30 cellular contexts compared by ENCODE assay signal in genomic region chr12:3364226-3364625, GRCh38.
"Had no signal": no experiment of that assay in that cellular context is flagged by ENCODE, and none has a peak within 500 bp of the region (broad histone marks: within the 10 kb centered on the region; RNA-seq: fewer than 3 reads in every experiment).

No MANE protein-coding gene starts in this region.

- DNase-seq: activated CD4-positive, alpha-beta memory T cell treated with anti-CD3 and anti-CD28 coated beads, Interleukin-2, amount 10 ng/mL, durations not matched to agents 7 days and 5 days; activated CD4-positive, alpha-beta T cell treated with anti-CD3 and anti-CD28 coated beads for 1 hour; activated CD4-positive, alpha-beta T cell treated with anti-CD3 and anti-CD28 coated beads, Interleukin-2, amount 10 ng/mL, durations not matched to agents 7 days and 5 days; activated CD8-positive, alpha-beta memory T cell treated with anti-CD3 and anti-CD28 coated beads, Interleukin-2, amount 50 U/mL, for 48 hours; activated gamma-delta T cell treated with Interleukin-2 at 50 U/mL for 16 hours; activated naive CD4-positive, alpha-beta T cell treated with anti-CD3 and anti-CD28 coated beads, Interleukin-2, amount 50 U/mL, for 16 hours; activated T-cell treated with anti-CD3 and anti-CD28 coated beads, Interleukin-2, amount 50 U/mL, for 24 hours; amniotic stem cell; caudate nucleus; foreskin fibroblast; hypothalamus; kidney glomerular epithelial cell; lower lobe of right lung; mesenchymal stem cell; psoas muscle; sigmoid colon; small intestine; stimulated activated CD4-positive, alpha-beta T cell treated with anti-CD3 and anti-CD28 coated beads, Interleukin-4, amount 100 ng/mL, for 24 hours; T-helper 2 cell; trophoblast cell; uterus had no signal

- H3K4me1 ChIP-seq: psoas muscle had no signal

- H3K27ac Mint-ChIP-seq: activated CD4-positive, alpha-beta memory T cell treated with anti-CD3 and anti-CD28 coated beads, Interleukin-2, amount 10 ng/mL, durations not matched to agents 7 days and 5 days; activated CD4-positive, alpha-beta T cell treated with anti-CD3 and anti-CD28 coated beads, Interleukin-2, amount 10 ng/mL, durations not matched to agents 7 days and 5 days; activated T-cell treated with anti-CD3 and anti-CD28 coated beads, Interleukin-2, amount 50 U/mL, for 24 hours; stimulated activated effector memory CD8-positive, alpha-beta T cell treated with anti-CD3 and anti-CD28 coated beads, Interleukin-12 subunit alpha, Interleukin-12 subunit beta, amount 100 ng/mL, for 72 hours; stimulated activated naive CD8-positive, alpha-beta T cell treated with anti-CD3 and anti-CD28 coated beads, Interleukin-15, Interleukin-2, amounts not matched to agents 100 ng/mL and 50 ng/mL, for 24 hours; WTC11 had no signal

- H3K36me3 Mint-ChIP-seq: stimulated activated effector memory CD8-positive, alpha-beta T cell treated with anti-CD3 and anti-CD28 coated beads, Interleukin-12 subunit alpha, Interleukin-12 subunit beta, amount 100 ng/mL, for 72 hours; WTC11 had no signal

- ATAC-seq: esophagus mucosa; stimulated activated effector memory CD8-positive, alpha-beta T cell treated with anti-CD3 and anti-CD28 coated beads, Interleukin-12 subunit alpha, Interleukin-12 subunit beta, amount 100 ng/mL, for 72 hours; WTC11 had no signal

- H3K27ac ChIP-seq: heart left ventricle, lower lobe of right lung, neutrophil, parathyroid adenoma, psoas muscle, sigmoid colon, thoracic aorta, uterus had no signal

- H3K4me3 Mint-ChIP-seq: activated CD4-positive, alpha-beta memory T cell treated with anti-CD3 and anti-CD28 coated beads, Interleukin-2, amount 10 ng/mL, durations not matched to agents 7 days and 5 days; activated CD4-positive, alpha-beta T cell treated with anti-CD3 and anti-CD28 coated beads, Interleukin-2, amount 10 ng/mL, durations not matched to agents 7 days and 5 days; activated T-cell treated with anti-CD3 and anti-CD28 coated beads, Interleukin-2, amount 50 U/mL, for 24 hours; stimulated activated effector memory CD8-positive, alpha-beta T cell treated with anti-CD3 and anti-CD28 coated beads, Interleukin-12 subunit alpha, Interleukin-12 subunit beta, amount 100 ng/mL, for 72 hours; stimulated activated naive CD8-positive, alpha-beta T cell treated with anti-CD3 and anti-CD28 coated beads, Interleukin-15, Interleukin-2, amounts not matched to agents 100 ng/mL and 50 ng/mL, for 24 hours had no signal

- H3K9me3 Mint-ChIP-seq: activated CD4-positive, alpha-beta memory T cell treated with anti-CD3 and anti-CD28 coated beads, Interleukin-2, amount 10 ng/mL, durations not matched to agents 7 days and 5 days; activated CD4-positive, alpha-beta T cell treated with anti-CD3 and anti-CD28 coated beads, Interleukin-2, amount 10 ng/mL, durations not matched to agents 7 days and 5 days; activated T-cell treated with anti-CD3 and anti-CD28 coated beads, Interleukin-2, amount 50 U/mL, for 24 hours; nephron; stimulated activated effector memory CD8-positive, alpha-beta T cell treated with anti-CD3 and anti-CD28 coated beads, Interleukin-12 subunit alpha, Interleukin-12 subunit beta, amount 100 ng/mL, for 72 hours; stimulated activated naive CD8-positive, alpha-beta T cell treated with anti-CD3 and anti-CD28 coated beads, Interleukin-15, Interleukin-2, amounts not matched to agents 100 ng/mL and 50 ng/mL, for 24 hours; WTC11 had no signal
